ENCODE assay signal across 9 cellular contexts in genomic region chr6:30981942-30982772, GRCh38. TPM values are rescaled to one million over a fixed set of nuclear protein-coding genes. Genes with fewer than 3 reads are reported as not detected.
DNase-seq lines count a peak whose midpoint lies in the region; ATAC-seq and TF ChIP-seq lines count a peak whose summit lies in the region.
"Had no signal": no experiment of that assay in that cellular context is flagged by ENCODE, and none has a peak within 500 bp of the region (broad histone marks: within the 10 kb centered on the region; RNA-seq: fewer than 3 reads in every experiment).

No MANE protein-coding gene starts in this region.

- H3K4me3 Mint-ChIP-seq in activated CD4-positive, alpha-beta memory T cell treated with anti-CD3 and anti-CD28 coated beads for 36 hours: no peak overlapping the region
- H3K4me3 Mint-ChIP-seq: activated naive CD8-positive, alpha-beta T cell had no signal

- TF ChIP-seq CTCF in AG04450 (IDR thresholded peaks at IDR 0.05; ENCODE audit: low read depth, low read length) (peak; percentile 39), KMS-11 (conservative IDR thresholded peaks at IDR 0.05; ENCODE audit: low read depth, low read length) (no peak), lower lobe of right lung (IDR thresholded peaks at IDR 0.05) (no peak), RWPE1 (conservative IDR thresholded peaks at IDR 0.05; ENCODE audit: low read depth) (no peak)

- H3K79me2 ChIP-seq in KMS-11 (ENCODE audit: insufficient read depth, low read depth): no peaks in the 10 kb centered on the region

- CTCF ChIA-PET in AG04450 (lab: Charles Lee) (interaction anchor here (0.9 to 1.7 kb wide), 5 partner anchors 39 to 105 kb away, joined by 3 to 11 read pairs (median 3); partner anchors contain the start of gene VARS2), RWPE1 (lab: Yijun Ruan, JAX) (interaction anchor here (0.5 kb wide), 1 partner anchor 79 kb away, joined by 4 read pairs; no protein-coding TSS in a partner anchor)
- CTCF ChIA-PET in activated CD4-positive, alpha-beta memory T cell treated with anti-CD3 and anti-CD28 coated beads for 36 hours (lab: Charles Lee): interaction anchor here (1.1 kb wide), 1 partner anchor 18 kb away, joined by 3 read pairs; no protein-coding TSS in a partner anchor

- ATAC-seq in lower lobe of right lung (peak; percentile 80 to 89), left colon (no peak)

- H3K27ac Mint-ChIP-seq in activated CD4-positive, alpha-beta memory T cell treated with anti-CD3 and anti-CD28 coated beads for 36 hours: no peak overlapping the region
- H3K27ac Mint-ChIP-seq: activated naive CD8-positive, alpha-beta T cell had no signal

- intact Hi-C loops in lower lobe of right lung (cut with DNase I): no loop called here
- intact Hi-C loops in activated CD4-positive, alpha-beta memory T cell treated with anti-CD3 and anti-CD28 coated beads for 36 hours (cut with micrococcal nuclease): no loop called here
- intact Hi-C loops in left colon (cut with DNase I, micrococcal nuclease): no loop called here

- no peaks in the 10 kb centered on the region for H3K36me3 ChIP-seq in KMS-11 (ENCODE audit: insufficient read depth)
- no peaks in the 10 kb centered on the region for H3K36me3 ChIP-seq in lower lobe of right lung

- no peaks in the 10 kb centered on the region for H3K9me3 Mint-ChIP-seq in activated CD4-positive, alpha-beta memory T cell treated with anti-CD3 and anti-CD28 coated beads for 36 hours

- H3K9me3 ChIP-seq in AG04450 (ENCODE audit: control insufficient read depth, insufficient read depth, low read length) (no peaks in the 10 kb centered on the region), lower lobe of right lung (no peaks in the 10 kb centered on the region)

- peak overlapping the region; percentile 34; the same call in 1 of the 2 replicates for H3K4me2 ChIP-seq in KMS-11

- in situ Hi-C loops in KBM-7 (cut with MboI; ENCODE audit: low pct_unique_long_range_greater_than_20kb, low sequenced_read_pairs): no loop called here

- H3K4me1 ChIP-seq in KMS-11 (ENCODE audit: low read depth, poor library complexity, severe bottlenecking) (peaks cover 63% of the 10 kb centered on the region), lower lobe of right lung (peaks cover 8% of the 10 kb centered on the region)

- H3K27me3 ChIP-seq in AG04450 (ENCODE audit: control insufficient read depth, insufficient read depth, low read length) (no peaks in the 10 kb centered on the region), KMS-11 (ENCODE audit: insufficient read depth, low read depth) (no peaks in the 10 kb centered on the region), lower lobe of right lung (ENCODE audit: low read depth) (no peaks in the 10 kb centered on the region)

- peaks cover 30% of the 10 kb centered on the region for H3K27me3 Mint-ChIP-seq in activated CD4-positive, alpha-beta memory T cell treated with anti-CD3 and anti-CD28 coated beads for 36 hours

- POLR2A ChIA-PET in AG04450 (lab: Yijun Ruan, JAX): interaction anchor here (0.6 kb wide), 1 partner anchor 40 kb away, joined by 6 read pairs; no protein-coding TSS in a partner anchor
- POLR2A ChIA-PET in RWPE1 (lab: Yijun Ruan, JAX; ENCODE audit: low non-redundant PET): no interaction called here
- POLR2A ChIA-PET in activated CD4-positive, alpha-beta memory T cell treated with anti-CD3 and anti-CD28 coated beads for 36 hours (lab: Charles Lee): no interaction called here

- H3K27ac ChIP-seq in AG04450 (ENCODE audit: low read depth, low read length) (peak overlapping the region; percentile 33), KMS-11 (no peak overlapping the region), lower lobe of right lung (peak overlapping the region; percentile 11), RWPE1 (no peak overlapping the region)

- no peaks in the 10 kb centered on the region for H4K20me1 ChIP-seq in KMS-11 (ENCODE audit: insufficient read depth)

- H2AFZ ChIP-seq in KMS-11 (ENCODE audit: low read depth): peak overlapping the region; percentile 33; the same call in 1 of the 2 replicates

- H3K36me3 Mint-ChIP-seq in activated CD4-positive, alpha-beta memory T cell treated with anti-CD3 and anti-CD28 coated beads for 36 hours: no peaks in the 10 kb centered on the region
- H3K36me3 Mint-ChIP-seq: activated naive CD8-positive, alpha-beta T cell had no signal

- H3K4me1 Mint-ChIP-seq in activated CD4-positive, alpha-beta memory T cell treated with anti-CD3 and anti-CD28 coated beads for 36 hours (ENCODE audit: low read depth): peaks cover 7% of the 10 kb centered on the region

- peak; percentile 39 for DNase-seq in AG04450 (ENCODE audit: low read depth, low spot score)
- DNase-seq in ecto neural progenitor cell (ENCODE audit: low spot score): peak; percentile 70
- DNase-seq in lower lobe of right lung: no peak
- DNase-seq in RWPE1 (ENCODE audit: low spot score): no peak
- DNase-seq in activated CD4-positive, alpha-beta memory T cell treated with anti-CD3 and anti-CD28 coated beads for 36 hours: no peak
- no peak for DNase-seq in left colon
- no peak for DNase-seq in KBM-7

- H3K4me3 ChIP-seq in AG04450 (ENCODE audit: low read depth, low read length) (peak overlapping the region; percentile 47), KMS-11 (IDR thresholded peaks at IDR 0.05; ENCODE audit: insufficient read depth, low read depth, low read length) (no peak overlapping the region), lower lobe of right lung (peak overlapping the region; percentile 33)

- no peak overlapping the region for H3K9ac ChIP-seq in KMS-11

RNA-seq across cellular contexts. Expression of gene MUC21, which starts 1.4 kb away (rescaled TPM):
- polyA plus RNA-seq in AG04450 (2011; rRNA removed): not detected in 2 replicates
- polyA minus RNA-seq in AG04450 (2011; rRNA and poly(A)+ RNA removed): not detected in 2 replicates
- total RNA-seq in lower lobe of right lung: 3.8 TPM
- not detected for total RNA-seq in activated CD4-positive, alpha-beta memory T cell treated with anti-CD3 and anti-CD28 coated beads for 36 hours
- not detected for total RNA-seq in left colon

RNA-seq across cellular contexts. Expression of gene MUC22, which starts 28.1 kb away (rescaled TPM):
- polyA plus RNA-seq in AG04450 (2011; rRNA removed): not detected in 2 replicates
- polyA minus RNA-seq in AG04450 (2011; rRNA and poly(A)+ RNA removed): not detected in 2 replicates
- total RNA-seq in lower lobe of right lung (not detected), left colon (not detected)
- not detected for total RNA-seq in activated CD4-positive, alpha-beta memory T cell treated with anti-CD3 and anti-CD28 coated beads for 36 hours

RNA-seq across cellular contexts. Expression of gene MUCL3, which starts 41.4 kb away (rescaled TPM):
- not detected in 2 replicates for polyA plus RNA-seq in AG04450 (2011; rRNA removed)
- not detected in 2 replicates for polyA minus RNA-seq in AG04450 (2011; rRNA and poly(A)+ RNA removed)
- total RNA-seq in lower lobe of right lung (5.3 TPM), left colon (not detected)
- total RNA-seq in activated CD4-positive, alpha-beta memory T cell treated with anti-CD3 and anti-CD28 coated beads for 36 hours: not detected

RNA-seq across cellular contexts. Expression of gene SFTA2, which starts 50.2 kb away (rescaled TPM):
- not detected in 2 replicates for polyA plus RNA-seq in AG04450 (2011; rRNA removed)
- polyA minus RNA-seq in AG04450 (2011; rRNA and poly(A)+ RNA removed): not detected in 2 replicates
- total RNA-seq in lower lobe of right lung (351 TPM), left colon (not detected)
- not detected for total RNA-seq in activated CD4-positive, alpha-beta memory T cell treated with anti-CD3 and anti-CD28 coated beads for 36 hours

Comparison
In these comparisons a context has a peak if more than half of its experiments do, and no peak if none do; other contexts are left out.
1. DNase-seq: peak in AG04450 (single experiment) and ecto neural progenitor cell (single experiment); none in lower lobe of right lung (single experiment), RWPE1 (single experiment), activated CD4-positive, alpha-beta memory T cell treated with anti-CD3 and anti-CD28 coated beads for 36 hours (single experiment), left colon (0 of 2) and KBM-7 (single experiment).
2. H3K27ac ChIP-seq: peak in AG04450 (single experiment) and lower lobe of right lung (single experiment); none in KMS-11 (single experiment) and RWPE1 (single experiment).